ENCODE assay signal across 12 cellular contexts in the genomic region with DNA sequence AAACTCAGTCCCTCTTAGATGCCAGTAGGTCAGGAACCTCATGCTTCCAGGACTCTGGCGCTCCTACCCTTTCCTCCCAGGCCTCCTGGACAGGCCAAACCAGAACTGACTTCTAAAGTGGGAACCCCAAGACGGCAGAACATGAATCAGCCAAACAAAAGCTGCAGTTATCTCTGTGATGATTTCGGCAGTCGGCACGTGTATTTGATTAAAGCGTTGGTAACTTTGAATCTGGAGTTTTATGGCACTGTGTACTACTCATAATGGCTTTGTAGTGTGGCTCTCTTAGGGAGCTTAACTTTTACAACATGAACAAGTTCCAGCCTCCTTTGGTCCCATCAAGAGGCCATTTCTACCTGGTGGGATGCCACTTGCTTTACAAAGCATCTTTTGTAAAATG. TPM values are rescaled to one million over a fixed set of nuclear protein-coding genes. Genes with fewer than 3 reads are reported as not detected.
A peak's percentile ranks its signal among the peaks of the same experiment; 100 is the strongest.
DNase-seq lines count a peak whose midpoint lies in the region; ATAC-seq and TF ChIP-seq lines count a peak whose summit lies in the region.
"Had no signal": no experiment of that assay in that cellular context is flagged by ENCODE, and none has a peak within 500 bp of the region (broad histone marks: within the 10 kb centered on the region; RNA-seq: fewer than 3 reads in every experiment).

No MANE protein-coding gene starts in this region.

- H3K27me3 ChIP-seq in HUES48 (ENCODE audit: control insufficient read depth, insufficient read depth, low read length) (no peaks in the 10 kb centered on the region), lung (ENCODE audit: control insufficient read depth, insufficient read depth) (no peaks in the 10 kb centered on the region), subcutaneous abdominal adipose tissue (ENCODE audit: control insufficient read depth in 5 of 5, insufficient read depth in 4 of 5, low read length in 5 of 5) (no peaks in the 10 kb centered on the region)

- H3K36me3 ChIP-seq in HUES48 (ENCODE audit: control insufficient read depth, insufficient read depth, low read length) (peaks cover 13% of the 10 kb centered on the region), lung (ENCODE audit: control insufficient read depth in 2 of 2, insufficient read depth in 2 of 2, low read length in 2 of 2) (peaks cover 0 to 3% of the 10 kb centered on the region in 2 donors), subcutaneous abdominal adipose tissue (ENCODE audit: control insufficient read depth in 5 of 5, insufficient read depth in 5 of 5, low read length in 5 of 5) (peaks cover 0 to 5% (median 0%) of the 10 kb centered on the region in 5 donors)

- H3K4me3 ChIP-seq in HUES48 (ENCODE audit: low read depth, low read length) (no peak overlapping the region), lung (no peak overlapping the region), subcutaneous abdominal adipose tissue (ENCODE audit: low read depth in 1 of 5, low read length in 5 of 5) (no peak overlapping the region)

- H3K4me1 ChIP-seq in HUES48 (ENCODE audit: control insufficient read depth, insufficient read depth, low read length) (peaks cover 77% of the 10 kb centered on the region), lung (ENCODE audit: control insufficient read depth in 2 of 2, insufficient read depth in 2 of 2, low read length in 2 of 2) (peaks cover 53 to 63% of the 10 kb centered on the region in 2 donors), subcutaneous abdominal adipose tissue (ENCODE audit: control insufficient read depth in 5 of 5, insufficient read depth in 5 of 5, low read length in 5 of 5) (peaks cover 18 to 96% (median 94%) of the 10 kb centered on the region in 5 donors)

- TF ChIP-seq CTCF in lung (IDR thresholded peaks at IDR 0.05; ENCODE audit: control extremely low read depth, extremely low read depth): no peak

- H3K9ac ChIP-seq in HUES48 (ENCODE audit: low read depth, low read length) (no peak overlapping the region), subcutaneous abdominal adipose tissue (ENCODE audit: low read length in 5 of 5) (peak overlapping the region in 2 of 5 donors; percentile 28 to 36)

- no peak for ATAC-seq in lung (ENCODE audit: insufficient read depth, low FRiP score)
- ATAC-seq in GM18870 (IDR thresholded peaks at IDR 0.05; ENCODE audit: unreplicated experiment): no peak
- ATAC-seq in GM18907 (IDR thresholded peaks at IDR 0.05; ENCODE audit: unreplicated experiment): no peak
- ATAC-seq: left lobe of liver; stimulated activated naive CD8-positive, alpha-beta T cell treated with anti-CD3 and anti-CD28 coated beads, Interleukin-15, Interleukin-2, amounts not matched to agents 100 U/mL and 50 U/mL, for 24 hours had no signal

- DNase-seq in caudate nucleus (lab: John Stamatoyannopoulos, UW): no peak
- no peak for DNase-seq in lung (ENCODE audit: low spot score)
- no peak for DNase-seq in effector CD4-positive, alpha-beta T cell
- DNase-seq in OCI-M2 (lab: John Stamatoyannopoulos, UW; ENCODE audit: unreplicated experiment): no peak
- DNase-seq: DMS153; NCI-H2081; stimulated activated naive CD8-positive, alpha-beta T cell treated with anti-CD3 and anti-CD28 coated beads, Interleukin-15, Interleukin-2, amounts not matched to agents 100 U/mL and 50 U/mL, for 24 hours had no signal

- H3K9me3 ChIP-seq in HUES48 (ENCODE audit: control insufficient read depth, insufficient read depth, low read length) (no peaks in the 10 kb centered on the region), lung (ENCODE audit: control insufficient read depth in 2 of 2, insufficient read depth in 1 of 2, low read length in 1 of 2) (no peaks in the 10 kb centered on the region), subcutaneous abdominal adipose tissue (ENCODE audit: control insufficient read depth in 5 of 5, low read length in 5 of 5) (no peaks in the 10 kb centered on the region)

- H3K27ac ChIP-seq in HUES48 (ENCODE audit: low read depth, low read length) (peak overlapping the region; percentile 43), caudate nucleus (ENCODE audit: low read depth, low read length) (peak overlapping the region; percentile 36), lung (ENCODE audit: low read depth in 1 of 2, low read length in 1 of 2) (peak overlapping the region; percentile 66 to 96), subcutaneous abdominal adipose tissue (ENCODE audit: low read depth, low read length) (peak overlapping the region; percentile 96)

- 54 to 77% methylated on average over 6 of the region's 6 CpGs for WGBS in lung, 2 donors

RNA-seq across cellular contexts. Expression of gene ACTN4, which starts 13.7 kb away (rescaled TPM):
- total RNA-seq in lung: 100 to 1,000 TPM; 339 to 552 TPM
- 100 to 1,000 TPM; 229 to 394 TPM for polyA plus RNA-seq in lung

RNA-seq across cellular contexts. Expression of gene EIF3K, which starts 42.2 kb away (rescaled TPM):
- total RNA-seq in lung: 100 to 1,000 TPM; 142 to 243 TPM
- 100 to 1,000 TPM; 266 to 344 TPM for polyA plus RNA-seq in lung

RNA-seq across cellular contexts. Expression of gene MAP4K1, which starts 43.4 kb away (rescaled TPM):
- total RNA-seq in lung: 1 to 10 TPM; 4.0 to 9.8 TPM
- 10 to 100 TPM in 1 of 2 donors, 1 to 10 TPM in 1; 7.0 to 13.1 TPM for polyA plus RNA-seq in lung

Comparison
In these comparisons a context has a peak if more than half of its experiments do, and no peak if none do; other contexts are left out.
1. H3K27ac ChIP-seq: peak in every context shown above with its lines; median percentile 96 in subcutaneous abdominal adipose tissue; 81 in lung; 43 in HUES48; 36 in caudate nucleus.